Comparison of ENCODE assay signal across 10 cellular contexts in genomic region chr17:9360610-9361571, GRCh38.
DNase-seq lines count a peak whose midpoint lies in the region; ATAC-seq and TF ChIP-seq lines count a peak whose summit lies in the region.
"Had no signal": no experiment of that assay in that cellular context is flagged by ENCODE, and none has a peak within 500 bp of the region (broad histone marks: within the 10 kb centered on the region; RNA-seq: fewer than 3 reads in every experiment).

No MANE protein-coding gene starts in this region.

- DNase-seq in Right ventricle myocardium superior: no peak
- DNase-seq in right atrium auricular region (ENCODE audit: low spot score): no peak
- peak; percentile 68 for DNase-seq in epithelial cell of esophagus (ENCODE audit: low read depth)
- DNase-seq in lung (ENCODE audit: low spot score): peak; percentile 40
- no peak for DNase-seq in dermis blood vessel endothelial cell
- no peak for DNase-seq in Karpas-422
- DNase-seq in DMS 273 treated with DMSO at 0.1 percent for 48 hours (lab: John Stamatoyannopoulos, UW): no peak
- DNase-seq: activated CD4-positive, alpha-beta T cell treated with anti-CD3 and anti-CD28 coated beads for 1 hour had no signal

- H3K4me1 ChIP-seq in right atrium auricular region (no peaks in the 10 kb centered on the region), lung (ENCODE audit: control insufficient read depth in 2 of 2, insufficient read depth in 2 of 2, low read length in 2 of 2) (peaks cover 2 to 5% of the 10 kb centered on the region in 2 donors), Karpas-422 (ENCODE audit: low read length) (peaks cover 40% of the 10 kb centered on the region)

- TF ChIP-seq CTCF in right atrium auricular region (IDR thresholded peaks at IDR 0.05) (no peak), epithelial cell of esophagus (IDR thresholded peaks at IDR 0.05; ENCODE audit: insufficient read depth, low read depth, low read length, missing control alignments) (no peak), lung (IDR thresholded peaks at IDR 0.05; ENCODE audit: control extremely low read depth, extremely low read depth) (no peak)

- 61 to 78% methylated on average over 17 of the region's 17 CpGs for WGBS in lung, 2 donors

- H3K4me3 ChIP-seq in right atrium auricular region (no peak overlapping the region), epithelial cell of esophagus (ENCODE audit: low read length) (no peak overlapping the region), lung (no peak overlapping the region), Karpas-422 (ENCODE audit: low read length) (no peak overlapping the region)
- H3K4me3 ChIP-seq: BLaER1 treated with 17β-estradiol and CSF1 and Interleukin-3, amounts not matched to agents 10 nM and 100 nM had no signal

- H3K36me3 ChIP-seq in right atrium auricular region: no peaks in the 10 kb centered on the region
- H3K36me3 ChIP-seq in lung (ENCODE audit: control insufficient read depth in 2 of 2, insufficient read depth in 2 of 2, low read length in 2 of 2): no peaks in the 10 kb centered on the region
- no peaks in the 10 kb centered on the region for H3K36me3 ChIP-seq in Karpas-422 (ENCODE audit: insufficient read depth, low read length)
- H3K36me3 ChIP-seq: BLaER1 treated with 17β-estradiol and CSF1 and Interleukin-3, amounts not matched to agents 10 nM and 100 nM had no signal

- H3K9ac ChIP-seq in Karpas-422 (ENCODE audit: low read length): no peak overlapping the region
- H3K9ac ChIP-seq: BLaER1 treated with 17β-estradiol and CSF1 and Interleukin-3, amounts not matched to agents 10 nM and 100 nM had no signal

- H3K4me2 ChIP-seq in Karpas-422 (ENCODE audit: low read depth, low read length, poor library complexity, severe bottlenecking): no peak overlapping the region
- H3K4me2 ChIP-seq: BLaER1 treated with 17β-estradiol and CSF1 and Interleukin-3, amounts not matched to agents 10 nM and 100 nM had no signal

- no peaks in the 10 kb centered on the region for H3K9me3 ChIP-seq in right atrium auricular region
- no peaks in the 10 kb centered on the region for H3K9me3 ChIP-seq in lung (ENCODE audit: control insufficient read depth in 2 of 2, insufficient read depth in 1 of 2, low read length in 1 of 2)
- no peaks in the 10 kb centered on the region for H3K9me3 ChIP-seq in Karpas-422 (ENCODE audit: low read length)
- H3K9me3 ChIP-seq: BLaER1 treated with 17β-estradiol and CSF1 and Interleukin-3, amounts not matched to agents 10 nM and 100 nM had no signal

- H2AFZ ChIP-seq in Karpas-422 (ENCODE audit: low read length): no peak overlapping the region

- H3K27ac ChIP-seq in right atrium auricular region (no peak overlapping the region), lung (ENCODE audit: low read depth in 1 of 2, low read length in 1 of 2) (no peak overlapping the region), Karpas-422 (ENCODE audit: low read length) (no peak overlapping the region)
- H3K27ac ChIP-seq: BLaER1 treated with 17β-estradiol and CSF1 and Interleukin-3, amounts not matched to agents 10 nM and 100 nM had no signal

- no peaks in the 10 kb centered on the region for H3K79me2 ChIP-seq in Karpas-422 (ENCODE audit: low read length)

- H3K9me2 ChIP-seq in Karpas-422 (replicated peaks; ENCODE audit: insufficient read depth, low read length): no peaks in the 10 kb centered on the region

- peaks cover 11% of the 10 kb centered on the region; the same call in 1 of the 2 replicates for H4K20me1 ChIP-seq in Karpas-422 (ENCODE audit: insufficient read depth, low read depth, low read length)

- intact Hi-C loops in Right ventricle myocardium superior (cut with DNase I): no loop called here

- peak; percentile 81 for ATAC-seq in Right ventricle myocardium superior (ENCODE audit: poor library complexity)
- peak; percentile 56 for ATAC-seq in lung (ENCODE audit: insufficient read depth, low FRiP score)
- ATAC-seq in HG03442 (IDR thresholded peaks at IDR 0.05; ENCODE audit: unreplicated experiment): no peak

- H3K27me3 ChIP-seq in right atrium auricular region: no peaks in the 10 kb centered on the region
- no peaks in the 10 kb centered on the region for H3K27me3 ChIP-seq in lung (ENCODE audit: control insufficient read depth, insufficient read depth)
- H3K27me3 ChIP-seq in Karpas-422 (ENCODE audit: low read length): no peaks in the 10 kb centered on the region
- H3K27me3 ChIP-seq: BLaER1 treated with 17β-estradiol and CSF1 and Interleukin-3, amounts not matched to agents 10 nM and 100 nM had no signal

Comparison
In these comparisons a context has a peak if more than half of its experiments do, and no peak if none do; other contexts are left out.
1. DNase-seq: peak in epithelial cell of esophagus (single experiment) and lung (single experiment); none in Right ventricle myocardium superior (single experiment), right atrium auricular region (single experiment), dermis blood vessel endothelial cell (single experiment), Karpas-422 (single experiment) and DMS 273 treated with DMSO at 0.1 percent for 48 hours (single experiment).